ENCODE assay signal across 8 cellular contexts in genomic region chr5:162593881-162594280, GRCh38.
DNase-seq lines count a peak whose midpoint lies in the region; ATAC-seq and TF ChIP-seq lines count a peak whose summit lies in the region.

No MANE protein-coding gene starts in this region.

- no peak for TF ChIP-seq POLR2A in thyroid gland (IDR thresholded peaks at IDR 0.05)

- DNase-seq in RWPE2 (ENCODE audit: low spot score) (no peak), mucosa of descending colon (peak in 1 of 3 donors; percentile 17), thyroid gland (no peak), Karpas-422 (no peak)

- no peaks in the 10 kb centered on the region for H3K27me3 ChIP-seq in RWPE2 (ENCODE audit: insufficient read depth, poor library complexity, severe bottlenecking)
- H3K27me3 ChIP-seq in thyroid gland, result no peaks in the 10 kb centered on the region
- H3K27me3 ChIP-seq in Karpas-422 (ENCODE audit: low read length), result no peaks in the 10 kb centered on the region

- H3K9me2 ChIP-seq in Karpas-422 (replicated peaks; ENCODE audit: insufficient read depth, low read length), result no peaks in the 10 kb centered on the region; the same call in 1 of the 2 replicates

- H3K27ac ChIP-seq in RWPE2 (ENCODE audit: poor library complexity, severe bottlenecking), result no peak overlapping the region
- no peak overlapping the region for H3K27ac ChIP-seq in thyroid gland
- no peak overlapping the region for H3K27ac ChIP-seq in Karpas-422 (ENCODE audit: low read length)

- peak; percentile 58 for ATAC-seq in GM18499 (IDR thresholded peaks at IDR 0.05; ENCODE audit: insufficient read depth, unreplicated experiment)
- ATAC-seq in HG02798 (IDR thresholded peaks at IDR 0.05; ENCODE audit: poor library complexity, unreplicated experiment), result peak; percentile 55
- ATAC-seq in RWPE2 (ENCODE audit: low read depth), result no peak; the same call in 2 of the 3 replicates
- ATAC-seq in mucosa of descending colon, result peak; percentile 35
- no peak for ATAC-seq in HG03571 (IDR thresholded peaks at IDR 0.05; ENCODE audit: unreplicated experiment)
- ATAC-seq in esophagus mucosa, result no peak

- 82 to 93% methylated on average over 1 of the region's 1 CpG for WGBS in thyroid gland, 2 donors

- H3K36me3 ChIP-seq in RWPE2 (ENCODE audit: low read depth) (no peaks in the 10 kb centered on the region), mucosa of descending colon (ENCODE audit: low read depth) (no peaks in the 10 kb centered on the region), thyroid gland (no peaks in the 10 kb centered on the region), Karpas-422 (ENCODE audit: insufficient read depth, low read length) (no peaks in the 10 kb centered on the region)

- no peak overlapping the region for H2AFZ ChIP-seq in Karpas-422 (ENCODE audit: low read length)

- no peaks in the 10 kb centered on the region for H3K4me1 ChIP-seq in RWPE2 (ENCODE audit: insufficient read depth, poor library complexity, severe bottlenecking)
- no peaks in the 10 kb centered on the region for H3K4me1 ChIP-seq in mucosa of descending colon (ENCODE audit: low read depth)
- no peaks in the 10 kb centered on the region for H3K4me1 ChIP-seq in thyroid gland
- H3K4me1 ChIP-seq in Karpas-422 (ENCODE audit: low read length), result no peaks in the 10 kb centered on the region

- H3K4me3 ChIP-seq in RWPE2 (ENCODE audit: severe bottlenecking), result no peak overlapping the region
- H3K4me3 ChIP-seq in mucosa of descending colon, result no peak overlapping the region
- no peak overlapping the region for H3K4me3 ChIP-seq in thyroid gland (replicated peaks in 1 of 3)
- no peak overlapping the region for H3K4me3 ChIP-seq in Karpas-422 (ENCODE audit: low read length)

- H3K9me3 ChIP-seq in RWPE2 (ENCODE audit: severe bottlenecking) (peaks cover 7% of the 10 kb centered on the region), mucosa of descending colon (no peaks in the 10 kb centered on the region), thyroid gland (no peaks in the 10 kb centered on the region), Karpas-422 (ENCODE audit: low read length) (peaks cover 10% of the 10 kb centered on the region; the same call in 1 of the 2 replicates)

- H3K9ac ChIP-seq in Karpas-422 (ENCODE audit: low read length), result no peak overlapping the region

- H4K20me1 ChIP-seq in Karpas-422 (ENCODE audit: insufficient read depth, low read depth, low read length), result no peaks in the 10 kb centered on the region

- no peaks in the 10 kb centered on the region for H3K79me2 ChIP-seq in Karpas-422 (ENCODE audit: low read length)

- TF ChIP-seq CTCF in RWPE2 (IDR thresholded peaks at IDR 0.05; ENCODE audit: poor library complexity, severe bottlenecking), result peak; percentile 47
- TF ChIP-seq CTCF in mucosa of descending colon (IDR thresholded peaks at IDR 0.05), result no peak
- peak in 1 of 6 experiments; percentile 23 for TF ChIP-seq CTCF in thyroid gland (IDR thresholded peaks at IDR 0.05)

- H3K4me2 ChIP-seq in Karpas-422 (ENCODE audit: low read depth, low read length, poor library complexity, severe bottlenecking), result no peak overlapping the region

- intact Hi-C loops in mucosa of descending colon (cut with DNase I, micrococcal nuclease), result no loop called here
- intact Hi-C loops in thyroid gland (cut with DNase I), result no loop called here

Comparison
In these comparisons a context has a peak if more than half of its experiments do, and no peak if none do; other contexts are left out.
1. ATAC-seq: peak in GM18499 (single experiment), HG02798 (single experiment) and mucosa of descending colon (single experiment); none in RWPE2 (single experiment), HG03571 (single experiment) and esophagus mucosa (single experiment).